Comparison of ENCODE assay signal across 8 cellular contexts in the genomic region with DNA sequence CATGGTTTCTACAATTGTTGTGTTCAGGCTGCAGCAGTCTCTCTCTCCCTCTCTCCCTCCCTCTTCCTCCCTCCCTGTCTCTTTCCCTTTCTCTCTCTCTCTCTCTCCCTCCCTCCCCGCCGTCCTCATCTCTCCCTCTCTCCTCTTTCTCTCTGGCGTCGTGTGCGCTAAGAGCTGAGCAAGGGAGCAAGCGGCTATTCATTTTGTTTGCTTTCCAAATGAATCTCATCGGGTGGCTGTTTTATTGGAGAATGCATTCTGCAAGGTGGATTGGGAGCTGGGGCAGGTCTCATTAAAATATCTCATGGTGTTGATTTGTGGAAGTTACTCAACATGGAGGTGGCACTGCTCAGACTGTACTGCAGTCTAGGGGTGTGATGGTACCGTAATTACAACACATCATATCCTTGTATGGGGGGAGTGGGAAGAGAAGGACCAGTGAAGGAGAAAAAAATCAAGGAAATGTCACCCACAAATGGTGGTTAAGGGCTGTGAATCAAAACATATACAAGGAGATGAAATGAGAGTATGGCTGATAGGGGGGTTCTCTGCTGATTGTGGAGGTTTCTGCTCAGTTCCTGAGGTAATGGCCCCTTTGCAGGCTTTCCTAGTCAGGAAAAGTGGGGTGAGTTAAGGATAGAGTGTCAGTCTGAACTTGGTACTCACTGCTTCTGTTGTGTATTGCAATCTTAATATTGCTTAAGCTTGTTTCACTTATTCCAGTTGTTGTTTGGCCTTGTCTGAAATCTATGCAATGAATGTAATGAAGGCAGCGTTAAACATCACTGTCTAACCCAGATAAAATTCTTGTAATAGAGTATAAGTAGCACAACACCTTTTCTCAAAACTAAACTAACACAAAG. TPM values are rescaled to one million over a fixed set of nuclear protein-coding genes. Genes with fewer than 3 reads are reported as not detected.
DNase-seq lines count a peak whose midpoint lies in the region; ATAC-seq and TF ChIP-seq lines count a peak whose summit lies in the region.

No MANE protein-coding gene starts in this region.

- ATAC-seq in stimulated activated naive CD8-positive, alpha-beta T cell treated with anti-CD3 and anti-CD28 coated beads, Interleukin-15, Interleukin-2, amounts not matched to agents 100 U/mL and 50 U/mL, for 24 hours = no peak

- no peak for TF ChIP-seq CTCF in ovary (IDR thresholded peaks at IDR 0.05)

- H3K4me1 ChIP-seq in ovary (ENCODE audit: insufficient read depth) = peaks cover 4% of the 10 kb centered on the region

- peaks cover 47% of the 10 kb centered on the region for H3K36me3 Mint-ChIP-seq in stimulated activated naive CD8-positive, alpha-beta T cell treated with anti-CD3 and anti-CD28 coated beads, Interleukin-15, Interleukin-2, amounts not matched to agents 100 ng/mL and 50 ng/mL, for 24 hours (ENCODE audit: low read depth)
- H3K36me3 Mint-ChIP-seq in T-helper 2 cell treated with Interferon-gamma antibody and Interleukin-4, amounts not matched to agents 5 μg/mL and 100 μg/mL, for 36 hours (ENCODE audit: low read depth) = peaks cover 41% of the 10 kb centered on the region

- peaks cover 35% of the 10 kb centered on the region for H3K4me1 Mint-ChIP-seq in stimulated activated naive CD8-positive, alpha-beta T cell treated with anti-CD3 and anti-CD28 coated beads, Interleukin-15, Interleukin-2, amounts not matched to agents 100 ng/mL and 50 ng/mL, for 24 hours (ENCODE audit: low read depth)
- peaks cover 35% of the 10 kb centered on the region for H3K4me1 Mint-ChIP-seq in T-helper 2 cell treated with Interferon-gamma antibody and Interleukin-4, amounts not matched to agents 5 μg/mL and 100 μg/mL, for 36 hours (ENCODE audit: low read depth)

- no peaks in the 10 kb centered on the region for H3K9me3 ChIP-seq in ovary

- no peaks in the 10 kb centered on the region for H3K9me3 Mint-ChIP-seq in stimulated activated naive CD8-positive, alpha-beta T cell treated with anti-CD3 and anti-CD28 coated beads, Interleukin-15, Interleukin-2, amounts not matched to agents 100 ng/mL and 50 ng/mL, for 24 hours
- H3K9me3 Mint-ChIP-seq in T-helper 2 cell treated with Interferon-gamma antibody and Interleukin-4, amounts not matched to agents 5 μg/mL and 100 μg/mL, for 36 hours = no peaks in the 10 kb centered on the region

- WGBS in ovary, 3 donors = 1 to 2% (median 1%) methylated on average over 9 of the region's 9 CpGs

- peak overlapping the region; percentile 100 for H3K4me3 ChIP-seq in ovary

- TF ChIP-seq EP300 in ovary (IDR thresholded peaks at IDR 0.05) = no peak

- intact Hi-C loops in ovary (cut with DNase I) = no loop called here

- H3K27me3 Mint-ChIP-seq in stimulated activated naive CD8-positive, alpha-beta T cell treated with anti-CD3 and anti-CD28 coated beads, Interleukin-15, Interleukin-2, amounts not matched to agents 100 ng/mL and 50 ng/mL, for 24 hours = no peaks in the 10 kb centered on the region
- H3K27me3 Mint-ChIP-seq in T-helper 2 cell treated with Interferon-gamma antibody and Interleukin-4, amounts not matched to agents 5 μg/mL and 100 μg/mL, for 36 hours (ENCODE audit: low read depth) = no peaks in the 10 kb centered on the region

- H3K27ac ChIP-seq in ovary = peak overlapping the region in 1 of 2 donors; percentile 5

- peak overlapping the region; percentile 97 for H3K4me3 Mint-ChIP-seq in stimulated activated naive CD8-positive, alpha-beta T cell treated with anti-CD3 and anti-CD28 coated beads, Interleukin-15, Interleukin-2, amounts not matched to agents 100 ng/mL and 50 ng/mL, for 24 hours
- peak overlapping the region; percentile 91 for H3K4me3 Mint-ChIP-seq in T-helper 2 cell treated with Interferon-gamma antibody and Interleukin-4, amounts not matched to agents 5 μg/mL and 100 μg/mL, for 36 hours

- no peak for TF ChIP-seq POLR2A in ovary (IDR thresholded peaks at IDR 0.05)

- H3K27me3 ChIP-seq in ovary = no peaks in the 10 kb centered on the region

- H3K27ac Mint-ChIP-seq in stimulated activated naive CD8-positive, alpha-beta T cell treated with anti-CD3 and anti-CD28 coated beads, Interleukin-15, Interleukin-2, amounts not matched to agents 100 ng/mL and 50 ng/mL, for 24 hours = peak overlapping the region; percentile 9
- peak overlapping the region; percentile 15 for H3K27ac Mint-ChIP-seq in T-helper 2 cell treated with Interferon-gamma antibody and Interleukin-4, amounts not matched to agents 5 μg/mL and 100 μg/mL, for 36 hours

- DNase-seq in stimulated activated naive CD8-positive, alpha-beta T cell treated with anti-CD3 and anti-CD28 coated beads, Interleukin-15, Interleukin-2, amounts not matched to agents 100 U/mL and 50 U/mL, for 24 hours = no peak
- DNase-seq in T-helper 2 cell treated with Interferon-gamma antibody and Interleukin-4, amounts not matched to agents 5 μg/mL and 100 μg/mL, for 36 hours (ENCODE audit: low spot score) = no peak
- peak; percentile 53 for DNase-seq in fibroblast of peridontal ligament (ENCODE audit: extremely low read depth)
- DNase-seq in ovary = no peak
- DNase-seq in LoVo (ENCODE audit: low spot score) = no peak
- DNase-seq in SKM-1 treated with dmso at 0.1 percent for 144 hours (lab: John Stamatoyannopoulos, UW; ENCODE audit: unreplicated experiment) = no peak
- DNase-seq in NK-92 treated with Interleukin-12 subunit alpha and Interleukin-12 subunit beta, amount 100 ng/mL, for 24 hours (lab: John Stamatoyannopoulos, UW) = no peak

- H3K36me3 ChIP-seq in ovary = no peaks in the 10 kb centered on the region

RNA-seq across cellular contexts. Expression of a gene that starts 2.7 kb away (rescaled TPM):
- total RNA-seq in ovary = 100 to 1,000 TPM in 1 of 7 donors, 10 to 100 TPM in 6; 59.6 to 110 (median 83.3) TPM
- 100 to 1,000 TPM in 1 of 2 donors, 10 to 100 TPM in 1; 60.8 to 122 TPM for polyA plus RNA-seq in ovary

RNA-seq across cellular contexts. Expression of a gene that starts 15.8 kb away (rescaled TPM):
- total RNA-seq in ovary = 100 to 1,000 TPM in 4 of 7 donors, 10 to 100 TPM in 3; 39.9 to 122 (median 106) TPM
- 100 to 1,000 TPM in 1 of 2 donors, 10 to 100 TPM in 1; 53.1 to 113 TPM for polyA plus RNA-seq in ovary

RNA-seq across cellular contexts. Expression of a gene that starts 24.1 kb away (rescaled TPM):
- 10 to 100 TPM; 10.7 to 73.8 (median 23.7) TPM for total RNA-seq in ovary
- 10 to 100 TPM; 11.8 to 59.0 TPM for polyA plus RNA-seq in ovary

RNA-seq across cellular contexts. Expression of a gene that starts 52.8 kb away (rescaled TPM):
- 1 to 10 TPM; 3.6 to 9.1 (median 6.4) TPM for total RNA-seq in ovary
- 1 to 10 TPM; 1.4 to 2.3 TPM for polyA plus RNA-seq in ovary
